1 cellular context compared by ENCODE assay signal in genomic region chr9:120737411-120737810, GRCh38.
TF ChIP-seq lines count a peak whose summit lies in the region.

No MANE protein-coding gene starts in this region.

TF ChIP-seq in GM23338, 12 proteins besides CTCF, POLR2A, EP300 and RAD21 (continued from another document):
- TF ChIP-seq REST (IDR thresholded peaks at IDR 0.05; ENCODE audit: unreplicated experiment), result no peak
- no peak for TF ChIP-seq NANOG (IDR thresholded peaks at IDR 0.05; ENCODE audit: borderline replicate concordance)
- no peak for TF ChIP-seq ZNF331 (CRISPR knock-in tag; IDR thresholded peaks at IDR 0.05; ENCODE audit: low read depth)
- no peak for TF ChIP-seq ETS1 (IDR thresholded peaks at IDR 0.05)
- TF ChIP-seq ZNF114 (CRISPR knock-in tag; IDR thresholded peaks at IDR 0.05), result no peak
- TF ChIP-seq JUNB (IDR thresholded peaks at IDR 0.05; ENCODE audit: unreplicated experiment), result no peak
- no peak for TF ChIP-seq POLR2AphosphoS5 (IDR thresholded peaks at IDR 0.05; ENCODE audit: low read depth)
- no peak for TF ChIP-seq EZH2 (IDR thresholded peaks at IDR 0.05; ENCODE audit: low read depth, unreplicated experiment)
- TF ChIP-seq CREB1 (CRISPR knock-in tag; IDR thresholded peaks at IDR 0.05; ENCODE audit: low read depth), result no peak
- no peak for TF ChIP-seq STAT1 (IDR thresholded peaks at IDR 0.05; ENCODE audit: unreplicated experiment)
TF ChIP-seq in GM23338: peak in this region for 0.
